Comparison of ENCODE assay signal across 8 cellular contexts in genomic region chr17:1684307-1685189, GRCh38. TPM values are rescaled to one million over a fixed set of nuclear protein-coding genes. Genes with fewer than 3 reads are reported as not detected.
A peak's percentile ranks its signal among the peaks of the same experiment; 100 is the strongest.
DNase-seq lines count a peak whose midpoint lies in the region; ATAC-seq, FAIRE-seq and TF ChIP-seq lines count a peak whose summit lies in the region.

PRPF8 (minus strand) TSS chr17:1684867; CDS start chr17:1684571, 296 bp downstream.

- no peaks in the 10 kb centered on the region for H3K9me3 ChIP-seq in pancreas
- no peaks in the 10 kb centered on the region for H3K9me3 ChIP-seq in tibial artery

- H3K36me3 ChIP-seq in pancreas (peaks cover 0 to 34% (median 21%) of the 10 kb centered on the region in 3 donors), tibial artery (peaks cover 37 to 41% (median 39%) of the 10 kb centered on the region in 3 donors)

- H3K27ac ChIP-seq in pancreas (peak within 1 kb of the TSS; percentile 85 to 94 (median 88)), tibial artery (peak within 1 kb of the TSS; percentile 90 to 93)

- no peak for TF ChIP-seq CTCF in GM12864 (IDR thresholded peaks at IDR 0.05; ENCODE audit: low read depth, low read length, missing control alignments)
- no peak for TF ChIP-seq CTCF in pancreas (IDR thresholded peaks at IDR 0.05)
- TF ChIP-seq CTCF in tibial artery (IDR thresholded peaks at IDR 0.05), result no peak

- DNase-seq in GM12864 (ENCODE audit: low read depth) (peak; percentile 94), NCI-H1417 (lab: John Stamatoyannopoulos, UW) (peak; percentile 93 to 97 (median 96)), SW 1271 (lab: John Stamatoyannopoulos, UW) (peak; percentile 79 to 95), Right ventricle myocardium superior (peak; percentile 99), pancreas (peak; percentile 95 to 99 (median 97)), tibial artery (peak; percentile 99)
- peak; percentile 98 for DNase-seq in activated naive CD8-positive, alpha-beta T cell treated with anti-CD3 and anti-CD28 coated beads, Interleukin-2, amount 50 U/mL, for 16 hours (ENCODE audit: low read depth, low spot score)

- peaks cover 0 to 15% (median 5%) of the 10 kb centered on the region in 3 donors for H3K4me1 ChIP-seq in pancreas
- H3K4me1 ChIP-seq in tibial artery, result peaks cover 0 to 30% (median 22%) of the 10 kb centered on the region in 4 donors

- ATAC-seq in HG02759 (IDR thresholded peaks at IDR 0.05; ENCODE audit: unreplicated experiment) (peak; percentile 98), Right ventricle myocardium superior (ENCODE audit: poor library complexity) (peak; percentile 100), pancreas (peak; percentile 99 to 100 (median 99))

- WGBS in pancreas, 2 donors, result 0 to 1% methylated on average over 73 to 74 of the region's 74 CpGs

- H3K27me3 ChIP-seq in pancreas, result no peaks in the 10 kb centered on the region
- no peaks in the 10 kb centered on the region for H3K27me3 ChIP-seq in tibial artery

- H3K4me3 ChIP-seq in GM12864 (ENCODE audit: low read depth, low read length) (peak within 1 kb of the TSS; percentile 97), pancreas (peak within 1 kb of the TSS; percentile 72 to 89 (median 76)), tibial artery (peak within 1 kb of the TSS; percentile 82 to 91)

- peak; percentile 86 for FAIRE-seq in pancreas (lab: Jason Lieb, UNC)

- intact Hi-C loops in Right ventricle myocardium superior (cut with DNase I), result no loop called here
- intact Hi-C loops in pancreas (cut with DNase I), result no loop called here
- intact Hi-C loops in tibial artery (cut with DNase I; ENCODE audit: low total_unique reads), result no loop called here

RNA-seq across cellular contexts. Expression of gene PRPF8, which starts in this region (rescaled TPM):
- 125 TPM for total RNA-seq in Right ventricle myocardium superior
- total RNA-seq in pancreas, result 100 to 1,000 TPM in 3 of 6 donors, 10 to 100 TPM in 3; 88.8 to 129 (median 100.0) TPM
- polyA plus RNA-seq in pancreas, result 10 to 100 TPM; 78.9 to 93.1 TPM

Comparison
In these comparisons a context has a peak if more than half of its experiments do, and no peak if none do; other contexts are left out.
1. Peak in every context shown above with its lines: DNase-seq, ATAC-seq, H3K4me3 ChIP-seq and H3K27ac ChIP-seq.